8 cellular contexts compared by ENCODE assay signal in genomic region chr19:49850487-49851342, GRCh38. TPM values are rescaled to one million over a fixed set of nuclear protein-coding genes. Genes with fewer than 3 reads are reported as not detected.
DNase-seq lines count a peak whose midpoint lies in the region; ATAC-seq and TF ChIP-seq lines count a peak whose summit lies in the region.

Gene PTOV1 (plus strand): TSS chr19:49851159.

- intact Hi-C loops in activated CD4-positive, alpha-beta T cell treated with anti-CD3 and anti-CD28 coated beads for 36 hours (cut with DNase I, micrococcal nuclease) = loop anchor here (1.0 to 2.0 kb wide), 14 partner anchors 17 to 354 kb away; partner anchors contain the start of genes AKT1S1 (in 2 of the 2), FUZ (in 2 of the 2), TBC1D17 (in 2 of the 2) and ATF5 (in 1 of the 2)

- H3K27ac Mint-ChIP-seq in activated CD4-positive, alpha-beta T cell treated with anti-CD3 and anti-CD28 coated beads for 36 hours = peak within 1 kb of the TSS; percentile 91

- no peaks in the 10 kb centered on the region for H3K27me3 Mint-ChIP-seq in activated CD4-positive, alpha-beta T cell treated with anti-CD3 and anti-CD28 coated beads for 36 hours

- H3K36me3 Mint-ChIP-seq in activated CD4-positive, alpha-beta T cell treated with anti-CD3 and anti-CD28 coated beads for 36 hours (ENCODE audit: low read depth) = peaks cover 22% of the 10 kb centered on the region

- H3K4me3 ChIP-seq in AG10803 (ENCODE audit: low read length) = peak within 1 kb of the TSS; percentile 90
- peak within 1 kb of the TSS; percentile 93 for H3K4me3 ChIP-seq in choroid plexus epithelial cell (ENCODE audit: low read depth, low read length)

- peak; percentile 55 for TF ChIP-seq POLR2A in GM19193 (IDR thresholded peaks at IDR 0.05; ENCODE audit: extremely low read depth, insufficient read depth, insufficient read length)

- H3K4me3 Mint-ChIP-seq in activated CD4-positive, alpha-beta T cell treated with anti-CD3 and anti-CD28 coated beads for 36 hours = peak within 1 kb of the TSS; percentile 85

- CTCF ChIA-PET in activated CD4-positive, alpha-beta T cell treated with anti-CD3 and anti-CD28 coated beads for 36 hours (lab: Charles Lee) = interaction anchor here (0.6 to 1.0 kb wide), 7 partner anchors 14 to 170 kb away, joined by 3 to 7 read pairs (median 3); partner anchors contain the start of genes FUZ and MED25

- TF ChIP-seq CTCF in AG10803 (conservative IDR thresholded peaks at IDR 0.05; ENCODE audit: low read length) = no peak
- TF ChIP-seq CTCF in choroid plexus epithelial cell (conservative IDR thresholded peaks at IDR 0.05; ENCODE audit: low read depth, low read length) = no peak

- DNase-seq in AG10803 (ENCODE audit: low read depth) (peak; percentile 89), NCI-H510A treated with DMSO at 0.1 percent for 48 hours (lab: John Stamatoyannopoulos, UW) (peak; percentile 76), choroid plexus epithelial cell (ENCODE audit: low read depth) (peak; percentile 95)
- DNase-seq in activated CD4-positive, alpha-beta T cell treated with anti-CD3 and anti-CD28 coated beads for 36 hours = peak; percentile 95
- DNase-seq in stimulated activated CD4-positive, alpha-beta T cell treated with anti-CD3 and anti-CD28 coated beads, Interleukin-1b, Interleukin-23, amount 100 ng/mL, for 24 hours (ENCODE audit: low read depth in 4 of 4, low spot score in 1 of 4) = peak; percentile 78 to 85 (median 80)

- POLR2A ChIA-PET in activated CD4-positive, alpha-beta T cell treated with anti-CD3 and anti-CD28 coated beads for 36 hours (lab: Charles Lee) = interaction anchor here (0.6 to 1.5 kb wide), 7 partner anchors 11 to 544 kb away, joined by 3 to 7 read pairs (median 3); partner anchors contain the start of genes ATF5, FUZ and NUP62

- peaks cover 36% of the 10 kb centered on the region for H3K4me1 Mint-ChIP-seq in activated CD4-positive, alpha-beta T cell treated with anti-CD3 and anti-CD28 coated beads for 36 hours

- peak within 1 kb of the TSS; percentile 100 for H3K27ac ChIP-seq in layer of hippocampus (ENCODE audit: low read depth, low read length)

- ATAC-seq in HG03439 (IDR thresholded peaks at IDR 0.05; ENCODE audit: unreplicated experiment) = peak; percentile 78
- peak; percentile 91 for ATAC-seq in activated CD4-positive, alpha-beta T cell treated with anti-CD3 and anti-CD28 coated beads for 36 hours

- no peaks in the 10 kb centered on the region for H3K27me3 ChIP-seq in layer of hippocampus (ENCODE audit: control insufficient read depth, insufficient read depth, low read length)

- peaks cover 11% of the 10 kb centered on the region for H3K9me3 Mint-ChIP-seq in activated CD4-positive, alpha-beta T cell treated with anti-CD3 and anti-CD28 coated beads for 36 hours (ENCODE audit: low read depth)

RNA-seq across cellular contexts. Expression of gene PTOV1, which starts in this region (rescaled TPM):
- total RNA-seq in activated CD4-positive, alpha-beta T cell treated with anti-CD3 and anti-CD28 coated beads for 36 hours = 100 to 1,000 TPM in 1 of 2 experiments, 10 to 100 TPM in 1; 76.9 to 104 TPM

Comparison
In these comparisons a context has a peak if more than half of its experiments do, and no peak if none do; other contexts are left out.
1. Peak in every context shown above with its lines: DNase-seq, ATAC-seq, H3K4me3 ChIP-seq and H3K27ac ChIP-seq.